10 cellular contexts compared by ENCODE assay signal in the genomic region with DNA sequence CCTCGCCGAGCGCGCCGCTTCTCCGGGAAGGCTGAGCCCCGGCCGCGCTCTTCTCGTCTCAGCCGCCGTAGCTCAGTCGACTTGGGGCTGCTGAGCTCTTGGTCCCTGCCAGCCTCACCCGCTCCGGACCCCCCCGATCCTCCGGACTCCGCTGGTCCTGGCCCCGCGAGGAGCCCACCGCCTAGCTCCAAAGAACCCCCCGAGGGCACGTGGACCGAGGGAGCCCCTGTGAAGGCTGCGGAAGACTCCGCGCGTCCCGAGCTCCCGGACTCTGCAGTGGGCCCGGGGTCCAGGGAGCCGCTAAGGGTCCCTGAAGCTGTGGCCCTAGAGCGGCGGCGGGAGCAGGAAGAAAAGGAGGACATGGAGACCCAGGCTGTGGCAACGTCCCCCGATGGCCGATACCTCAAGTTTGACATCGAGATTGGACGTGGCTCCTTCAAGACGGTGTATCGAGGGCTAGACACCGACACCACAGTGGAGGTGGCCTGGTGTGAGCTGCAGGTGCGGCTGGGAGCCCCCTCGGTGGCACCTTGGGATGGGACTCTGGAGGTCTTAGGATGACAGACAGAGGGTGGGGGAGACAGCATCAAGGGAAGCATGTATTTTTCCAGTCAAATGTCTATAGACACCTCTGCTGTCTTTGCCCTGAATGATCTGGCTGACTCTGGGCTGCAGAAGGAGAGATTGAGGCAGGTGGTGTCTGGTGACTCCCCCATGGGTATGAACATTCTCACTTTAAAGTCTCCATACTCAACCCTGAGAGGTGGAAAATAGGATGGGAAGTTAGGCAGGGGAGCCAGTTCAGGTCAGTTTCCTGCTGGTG. TPM values are rescaled to one million over a fixed set of nuclear protein-coding genes. Genes with fewer than 3 reads are reported as not detected.
DNase-seq lines count a peak whose midpoint lies in the region; ATAC-seq and TF ChIP-seq lines count a peak whose summit lies in the region.
"Had no signal": no experiment of that assay in that cellular context is flagged by ENCODE, and none has a peak within 500 bp of the region (broad histone marks: within the 10 kb centered on the region; RNA-seq: fewer than 3 reads in every experiment).

No MANE protein-coding gene starts in this region.

- H2AFZ ChIP-seq in Karpas-422 (ENCODE audit: low read length): no peak overlapping the region

- peak overlapping the region; percentile 50 for H3K4me3 ChIP-seq in cardiac muscle cell
- H3K4me3 ChIP-seq in lower leg skin (ENCODE audit: low read depth, poor library complexity, severe bottlenecking): peak overlapping the region; percentile 9
- no peak overlapping the region for H3K4me3 ChIP-seq in Karpas-422 (ENCODE audit: low read length)

- no peaks in the 10 kb centered on the region for H3K9me2 ChIP-seq in Karpas-422 (replicated peaks; ENCODE audit: insufficient read depth, low read length)

- H4K20me1 ChIP-seq in Karpas-422 (ENCODE audit: insufficient read depth, low read depth, low read length): no peaks in the 10 kb centered on the region

- H3K36me3 Mint-ChIP-seq in type B pancreatic cell: peaks cover 6% of the 10 kb centered on the region

- no peak for ATAC-seq in Right ventricle myocardium superior (ENCODE audit: poor library complexity)

- no peak overlapping the region for H3K4me2 ChIP-seq in Karpas-422 (ENCODE audit: low read depth, low read length, poor library complexity, severe bottlenecking)

- no peak overlapping the region for H3K27ac Mint-ChIP-seq in type B pancreatic cell

- H3K79me2 ChIP-seq in Karpas-422 (ENCODE audit: low read length): no peaks in the 10 kb centered on the region

- H3K9ac ChIP-seq in Karpas-422 (ENCODE audit: low read length): no peak overlapping the region

- intact Hi-C loops in Right ventricle myocardium superior (cut with DNase I) (no loop called here), lower leg skin (cut with DNase I; ENCODE audit: low total_unique reads) (no loop called here)

- H3K27ac ChIP-seq in cardiac muscle cell (no peak overlapping the region), Karpas-422 (ENCODE audit: low read length) (no peak overlapping the region)

- no peak for TF ChIP-seq CTCF in cardiac muscle cell (IDR thresholded peaks at IDR 0.05; ENCODE audit: low read depth, low read length)
- TF ChIP-seq CTCF in lower leg skin (IDR thresholded peaks at IDR 0.05): no peak
- no peak for TF ChIP-seq CTCF in type B pancreatic cell (conservative IDR thresholded peaks at IDR 0.05)

- H3K4me3 Mint-ChIP-seq in type B pancreatic cell: peak overlapping the region; percentile 80

- peaks cover 42% of the 10 kb centered on the region for H3K27me3 Mint-ChIP-seq in type B pancreatic cell

- H3K4me1 Mint-ChIP-seq in type B pancreatic cell (ENCODE audit: unreplicated experiment): peaks cover 6% of the 10 kb centered on the region

- H3K9me3 ChIP-seq in cardiac muscle cell (ENCODE audit: low read depth): no peaks in the 10 kb centered on the region
- no peaks in the 10 kb centered on the region for H3K9me3 ChIP-seq in Karpas-422 (ENCODE audit: low read length)

- peak in 1 of 2 donors; percentile 26 for DNase-seq in cardiac muscle cell (ENCODE audit: low read depth in 1 of 2, low spot score in 1 of 2)
- DNase-seq in Right ventricle myocardium superior: no peak
- peak; percentile 39 for DNase-seq in dermis blood vessel endothelial cell
- no peak for DNase-seq in lower leg skin (ENCODE audit: low spot score in 2 of 2)
- DNase-seq in type B pancreatic cell (ENCODE audit: extremely low spot score, unreplicated experiment): no peak
- no peak for DNase-seq in activated effector memory CD4-positive, alpha-beta T cell treated with Interleukin-2 at 50 U/mL for 16 hours
- DNase-seq in Karpas-422: no peak
- no peak for DNase-seq in activated effector memory CD4-positive, alpha-beta T cell treated with anti-CD3 and anti-CD28 coated beads, Interleukin-2, amount 50 U/mL, for 16 hours

- no peaks in the 10 kb centered on the region for H3K9me3 Mint-ChIP-seq in type B pancreatic cell

- H3K4me1 ChIP-seq in cardiac muscle cell (ENCODE audit: low read depth): no peaks in the 10 kb centered on the region
- no peaks in the 10 kb centered on the region for H3K4me1 ChIP-seq in Karpas-422 (ENCODE audit: low read length)

- 6 to 7% methylated on average over 33 to 39 of the region's 45 CpGs for WGBS in lower leg skin, 2 donors

- H3K27me3 ChIP-seq in cardiac muscle cell (peaks cover 37% of the 10 kb centered on the region), Karpas-422 (ENCODE audit: low read length) (no peaks in the 10 kb centered on the region)

- H3K36me3 ChIP-seq in cardiac muscle cell (peaks cover 14% of the 10 kb centered on the region), Karpas-422 (ENCODE audit: insufficient read depth, low read length) (peaks cover under 1% of the 10 kb centered on the region; the same call in 1 of the 2 replicates)

- TF ChIP-seq POLR2A in lower leg skin (IDR thresholded peaks at IDR 0.05): no peak

RNA-seq across cellular contexts. Expression of a gene that starts 0.6 kb away (rescaled TPM):
- total RNA-seq in cardiac muscle cell (0.04 and 1.6 TPM in 2 replicates), Right ventricle myocardium superior (not detected), dermis blood vessel endothelial cell (3.4 TPM in 2 replicates), lower leg skin (1 to 10 TPM in 1 of 4 donors, under 1 TPM in 1, not detected in 2; 0.62 to 1.0 TPM), type B pancreatic cell (ENCODE audit: low replicate concordance) (2.7 and 4.2 TPM in 2 replicates)
- polyA plus RNA-seq in cardiac muscle cell: 0.67 and 0.71 TPM in 2 replicates
- 0.76 and 3.3 TPM in 2 replicates for total RNA-seq in Karpas-422 (2014; rRNA removed; shearing (Covaris generic); ENCODE audit: low replicate concordance)
- total RNA-seq: skeletal muscle tissue had no signal

RNA-seq across cellular contexts. Expression of a gene that starts 7.8 kb away (rescaled TPM):
- total RNA-seq in cardiac muscle cell: 101 and 129 TPM in 2 replicates
- polyA plus RNA-seq in cardiac muscle cell: 133 and 136 TPM in 2 replicates
- 30.3 TPM for total RNA-seq in Right ventricle myocardium superior
- total RNA-seq in dermis blood vessel endothelial cell: 46.5 and 53.4 TPM in 2 replicates
- 10 to 100 TPM; 39.2 to 79.8 (median 61.0) TPM for total RNA-seq in lower leg skin
- 86.9 and 103 TPM in 2 replicates for total RNA-seq in type B pancreatic cell (ENCODE audit: low replicate concordance)
- total RNA-seq in Karpas-422 (2014; rRNA removed; shearing (Covaris generic); ENCODE audit: low replicate concordance): 43.9 and 54.0 TPM in 2 replicates

RNA-seq across cellular contexts. Expression of a gene that starts 17.5 kb away (rescaled TPM):
- total RNA-seq in cardiac muscle cell: 84.1 and 113 TPM in 2 replicates
- 228 and 275 TPM in 2 replicates for polyA plus RNA-seq in cardiac muscle cell
- 67.2 TPM for total RNA-seq in Right ventricle myocardium superior
- 52.5 and 75.7 TPM in 2 replicates for total RNA-seq in dermis blood vessel endothelial cell
- 10 to 100 TPM; 40.7 to 64.0 (median 61.1) TPM for total RNA-seq in lower leg skin
- 82.2 and 93.9 TPM in 2 replicates for total RNA-seq in type B pancreatic cell (ENCODE audit: low replicate concordance)
- 63.9 and 64.1 TPM in 2 replicates for total RNA-seq in Karpas-422 (2014; rRNA removed; shearing (Covaris generic); ENCODE audit: low replicate concordance)

RNA-seq across cellular contexts. Expression of a gene that starts 17.6 kb away (rescaled TPM):
- total RNA-seq in cardiac muscle cell (0.27 TPM in 1 of 2 replicates, not detected in the other), Right ventricle myocardium superior (not detected), dermis blood vessel endothelial cell (0.34 TPM in 1 of 2 replicates, not detected in the other), lower leg skin (1 to 10 TPM in 1 of 4 donors, under 1 TPM in 1, not detected in 2; 0.17 to 1.4 TPM), type B pancreatic cell (ENCODE audit: low replicate concordance) (0.46 TPM in 1 of 2 replicates, not detected in the other)
- 2.5 and 3.9 TPM in 2 replicates for polyA plus RNA-seq in cardiac muscle cell
- not detected in 2 replicates for total RNA-seq in Karpas-422 (2014; rRNA removed; shearing (Covaris generic); ENCODE audit: low replicate concordance)

RNA-seq across cellular contexts. Expression of a gene that starts 20.0 kb away (rescaled TPM):
- 16.2 and 16.5 TPM in 2 replicates for total RNA-seq in cardiac muscle cell
- polyA plus RNA-seq in cardiac muscle cell: 20.6 and 28.0 TPM in 2 replicates
- total RNA-seq in Right ventricle myocardium superior: 38.2 TPM
- total RNA-seq in dermis blood vessel endothelial cell: 9.7 and 13.1 TPM in 2 replicates
- 10 to 100 TPM in 3 of 4 donors, 1 to 10 TPM in 1; 9.6 to 34.2 (median 12.0) TPM for total RNA-seq in lower leg skin
- total RNA-seq in type B pancreatic cell (ENCODE audit: low replicate concordance): 1.5 and 8.3 TPM in 2 replicates
- total RNA-seq in Karpas-422 (2014; rRNA removed; shearing (Covaris generic); ENCODE audit: low replicate concordance): not detected in 2 replicates
- total RNA-seq: HT-29 had no signal
